Comparison of ENCODE assay signal across 22 cellular contexts in genomic region chr4:89314291-89314690, GRCh38.
"Had no signal": no experiment of that assay in that cellular context is flagged by ENCODE, and none has a peak within 500 bp of the region (broad histone marks: within the 10 kb centered on the region; RNA-seq: fewer than 3 reads in every experiment).

No MANE protein-coding gene starts in this region.

- ATAC-seq: effector memory CD8-positive, alpha-beta T cell; esophagus mucosa; left ventricle myocardium superior; natural killer cell treated with Interleukin-12 subunit alpha and Interleukin-12 subunit beta and Interleukin-15 and Interleukin-18, amount 100 ng/mL, for 72 hours; WTC11 had no signal

- H3K36me3 ChIP-seq: breast epithelium, colonic mucosa, heart left ventricle, neutrophil, ovary, prostate gland, spleen, thoracic aorta, vagina had no signal

- DNase-seq: activated naive CD4-positive, alpha-beta T cell treated with anti-CD3 and anti-CD28 coated beads for 36 hours; activated naive CD8-positive, alpha-beta T cell treated with anti-CD3 and anti-CD28 coated beads, Interleukin-2, amount 10 ng/mL, durations not matched to agents 7 days and 5 days; activated T-cell treated with anti-CD3 and anti-CD28 coated beads, Interleukin-2, amount 50 U/mL, for 48 hours; amniotic stem cell; colonic mucosa; dorsolateral prefrontal cortex; effector memory CD8-positive, alpha-beta T cell; heart left ventricle; left ventricle myocardium superior; midbrain; ovary; spleen; stimulated activated CD4-positive, alpha-beta T cell treated with anti-CD3 and anti-CD28 coated beads, Interleukin-4, amount 100 ng/mL, for 1 hour; stimulated activated naive CD4-positive, alpha-beta T cell had no signal

- H3K4me1 ChIP-seq: breast epithelium, colonic mucosa, prostate gland, vagina had no signal

- H3K27ac ChIP-seq: breast epithelium, colonic mucosa, dorsolateral prefrontal cortex, heart left ventricle, neutrophil, ovary, prostate gland, spleen, thoracic aorta, vagina had no signal

- H3K4me3 ChIP-seq: breast epithelium, colonic mucosa, dorsolateral prefrontal cortex, heart left ventricle, ovary, prostate gland, spleen, thoracic aorta, vagina had no signal

- H3K9me3 ChIP-seq: breast epithelium, colonic mucosa, heart left ventricle, neutrophil, ovary, prostate gland, spleen, thoracic aorta, vagina had no signal
